Comparison of ENCODE assay signal across 1 cellular context in the genomic region with DNA sequence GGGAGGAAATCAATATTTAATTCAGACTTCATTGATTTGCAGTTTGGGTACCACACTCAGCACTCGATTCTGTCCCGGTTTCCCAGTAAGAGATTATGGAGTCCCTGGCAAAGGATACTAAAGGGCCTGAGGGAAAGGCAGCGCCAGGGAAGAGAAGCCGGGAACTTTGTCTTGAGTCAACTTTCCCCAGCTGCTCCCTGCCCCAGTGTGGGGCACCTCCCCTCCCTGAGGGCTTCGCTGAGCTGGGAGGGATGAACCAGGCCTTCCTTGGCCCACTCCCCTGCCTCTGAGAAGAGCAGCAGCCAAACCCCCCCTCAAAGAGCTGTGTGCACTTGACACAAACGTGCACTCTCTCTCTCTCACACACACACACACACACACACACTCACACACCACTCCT.
TF ChIP-seq lines count a peak whose summit lies in the region.

No MANE protein-coding gene starts in this region.

TF ChIP-seq in IMR-90, 13 proteins besides CTCF, POLR2A, EP300 and RAD21:
- TF ChIP-seq RFX5 (IDR thresholded peaks at IDR 0.05; ENCODE audit: low read depth, low read length) = no peak
- no peak for TF ChIP-seq MXI1 (IDR thresholded peaks at IDR 0.05; ENCODE audit: borderline replicate concordance, low read depth, low read length)
- TF ChIP-seq CEBPB (IDR thresholded peaks at IDR 0.05; ENCODE audit: low read depth, low read length) = no peak
- no peak for TF ChIP-seq BHLHE40 (IDR thresholded peaks at IDR 0.05; ENCODE audit: low read depth, low read length)
- TF ChIP-seq SMC3 (IDR thresholded peaks at IDR 0.05; ENCODE audit: low read depth, low read length) = no peak
- no peak for TF ChIP-seq NFE2L2 (IDR thresholded peaks at IDR 0.05; ENCODE audit: low read depth, low read length)
- TF ChIP-seq MAZ (IDR thresholded peaks at IDR 0.05; ENCODE audit: borderline replicate concordance, low read depth, low read length) = no peak
- TF ChIP-seq MAFK (IDR thresholded peaks at IDR 0.05; ENCODE audit: low read depth, low read length) = no peak
- TF ChIP-seq, protein P1, sequence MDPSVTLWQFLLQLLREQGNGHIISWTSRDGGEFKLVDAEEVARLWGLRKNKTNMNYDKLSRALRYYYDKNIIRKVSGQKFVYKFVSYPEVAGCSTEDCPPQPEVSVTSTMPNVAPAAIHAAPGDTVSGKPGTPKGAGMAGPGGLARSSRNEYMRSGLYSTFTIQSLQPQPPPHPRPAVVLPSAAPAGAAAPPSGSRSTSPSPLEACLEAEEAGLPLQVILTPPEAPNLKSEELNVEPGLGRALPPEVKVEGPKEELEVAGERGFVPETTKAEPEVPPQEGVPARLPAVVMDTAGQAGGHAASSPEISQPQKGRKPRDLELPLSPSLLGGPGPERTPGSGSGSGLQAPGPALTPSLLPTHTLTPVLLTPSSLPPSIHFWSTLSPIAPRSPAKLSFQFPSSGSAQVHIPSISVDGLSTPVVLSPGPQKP (IDR thresholded peaks at IDR 0.05; ENCODE audit: borderline replicate concordance, low read depth, low read length) = no peak
- no peak for TF ChIP-seq RCOR1 (IDR thresholded peaks at IDR 0.05; ENCODE audit: insufficient replicate concordance, low read length)
- TF ChIP-seq FOS (IDR thresholded peaks at IDR 0.05; ENCODE audit: low read depth, low read length) = no peak
- TF ChIP-seq, protein P2, sequence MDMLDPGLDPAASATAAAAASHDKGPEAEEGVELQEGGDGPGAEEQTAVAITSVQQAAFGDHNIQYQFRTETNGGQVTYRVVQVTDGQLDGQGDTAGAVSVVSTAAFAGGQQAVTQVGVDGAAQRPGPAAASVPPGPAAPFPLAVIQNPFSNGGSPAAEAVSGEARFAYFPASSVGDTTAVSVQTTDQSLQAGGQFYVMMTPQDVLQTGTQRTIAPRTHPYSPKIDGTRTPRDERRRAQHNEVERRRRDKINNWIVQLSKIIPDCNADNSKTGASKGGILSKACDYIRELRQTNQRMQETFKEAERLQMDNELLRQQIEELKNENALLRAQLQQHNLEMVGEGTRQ (IDR thresholded peaks at IDR 0.05; ENCODE audit: low read depth, low read length) = no peak
- no peak for TF ChIP-seq CHD1 (IDR thresholded peaks at IDR 0.05; ENCODE audit: low read depth, low read length)
